In the genomic region with DNA sequence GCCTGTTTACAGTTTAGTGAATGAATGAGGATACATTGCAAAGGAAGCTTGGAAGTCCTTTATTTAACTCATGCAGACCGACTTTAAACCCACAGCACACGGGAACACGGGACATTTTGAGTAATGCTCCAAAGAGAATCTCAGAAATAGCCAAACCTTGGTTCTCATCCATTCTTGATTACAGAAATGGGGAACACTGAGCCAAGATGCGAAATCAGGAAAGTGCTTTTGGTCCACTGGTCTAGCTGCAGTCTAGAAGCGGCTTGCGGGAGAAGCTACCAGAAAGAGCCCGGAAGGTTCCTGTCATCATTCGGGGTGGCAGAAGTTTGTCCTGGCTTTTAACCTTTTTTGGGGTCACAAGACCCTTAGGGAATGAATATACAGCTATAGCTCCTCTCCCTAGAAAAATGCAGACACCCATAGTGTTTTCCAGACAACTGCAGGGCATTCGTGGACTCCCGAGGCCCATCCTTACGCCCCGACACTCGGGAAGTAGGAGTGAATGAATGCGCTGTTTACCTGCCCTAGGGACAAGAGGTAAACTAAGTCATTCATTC, we compare ENCODE assay signal across 1 cellular context.
TF ChIP-seq lines count a peak whose summit lies in the region.

No MANE protein-coding gene starts in this region.

TF ChIP-seq in HepG2, 621 proteins besides CTCF, POLR2A, EP300 and RAD21 (continued from another document):
- TF ChIP-seq, protein P1, sequence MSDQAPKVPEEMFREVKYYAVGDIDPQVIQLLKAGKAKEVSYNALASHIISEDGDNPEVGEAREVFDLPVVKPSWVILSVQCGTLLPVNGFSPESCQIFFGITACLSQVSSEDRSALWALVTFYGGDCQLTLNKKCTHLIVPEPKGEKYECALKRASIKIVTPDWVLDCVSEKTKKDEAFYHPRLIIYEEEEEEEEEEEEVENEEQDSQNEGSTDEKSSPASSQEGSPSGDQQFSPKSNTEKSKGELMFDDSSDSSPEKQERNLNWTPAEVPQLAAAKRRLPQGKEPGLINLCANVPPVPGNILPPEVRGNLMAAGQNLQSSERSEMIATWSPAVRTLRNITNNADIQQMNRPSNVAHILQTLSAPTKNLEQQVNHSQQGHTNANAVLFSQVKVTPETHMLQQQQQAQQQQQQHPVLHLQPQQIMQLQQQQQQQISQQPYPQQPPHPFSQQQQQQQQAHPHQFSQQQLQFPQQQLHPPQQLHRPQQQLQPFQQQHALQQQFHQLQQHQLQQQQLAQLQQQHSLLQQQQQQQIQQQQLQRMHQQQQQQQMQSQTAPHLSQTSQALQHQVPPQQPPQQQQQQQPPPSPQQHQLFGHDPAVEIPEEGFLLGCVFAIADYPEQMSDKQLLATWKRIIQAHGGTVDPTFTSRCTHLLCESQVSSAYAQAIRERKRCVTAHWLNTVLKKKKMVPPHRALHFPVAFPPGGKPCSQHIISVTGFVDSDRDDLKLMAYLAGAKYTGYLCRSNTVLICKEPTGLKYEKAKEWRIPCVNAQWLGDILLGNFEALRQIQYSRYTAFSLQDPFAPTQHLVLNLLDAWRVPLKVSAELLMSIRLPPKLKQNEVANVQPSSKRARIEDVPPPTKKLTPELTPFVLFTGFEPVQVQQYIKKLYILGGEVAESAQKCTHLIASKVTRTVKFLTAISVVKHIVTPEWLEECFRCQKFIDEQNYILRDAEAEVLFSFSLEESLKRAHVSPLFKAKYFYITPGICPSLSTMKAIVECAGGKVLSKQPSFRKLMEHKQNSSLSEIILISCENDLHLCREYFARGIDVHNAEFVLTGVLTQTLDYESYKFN (CRISPR knock-in tag; conservative IDR thresholded peaks at IDR 0.05): 0 out of 2 replicates have a peak, but pooled peaks have one; percentile 15
- TF ChIP-seq ZNF775 (CRISPR knock-in tag; IDR thresholded peaks at IDR 0.05; ENCODE audit: borderline replicate concordance) (0 out of 2 replicates have a peak, but pooled peaks have one; percentile 90), PPARG (CRISPR knock-in tag; conservative IDR thresholded peaks at IDR 0.05) (0 out of 2 replicates have a peak, but pooled peaks have one; percentile 49), HOXA7 (CRISPR knock-in tag; IDR thresholded peaks at IDR 0.05) (no peak), THYN1 (CRISPR knock-in tag; IDR thresholded peaks at IDR 0.05; ENCODE audit: borderline replicate concordance, low read depth) (peak; percentile 60; the same call in 1 of the 2 replicates), ZKSCAN5 (CRISPR knock-in tag; IDR thresholded peaks at IDR 0.05) (no peak), NFYC (CRISPR knock-in tag; IDR thresholded peaks at IDR 0.05) (no peak)
